1 cellular context compared by ENCODE assay signal in genomic region chr19:11548315-11548700, GRCh38.
TF ChIP-seq lines count a peak whose summit lies in the region.

No MANE protein-coding gene starts in this region.

TF ChIP-seq in HepG2, 621 proteins besides CTCF, POLR2A, EP300 and RAD21:
- TF ChIP-seq CEBPB (IDR thresholded peaks at IDR 0.05; ENCODE audit: borderline replicate concordance, low read depth, low read length) (peak; percentile 71), ZNF253 (CRISPR knock-in tag; IDR thresholded peaks at IDR 0.05; ENCODE audit: borderline replicate concordance) (no peak), ARID5B (CRISPR knock-in tag; IDR thresholded peaks at IDR 0.05) (peak; percentile 22; the same call in 1 of the 2 replicates), CEBPG (CRISPR knock-in tag; IDR thresholded peaks at IDR 0.05) (peak; percentile 79), MED1 (CRISPR knock-in tag; IDR thresholded peaks at IDR 0.05) (no peak), SALL1 (CRISPR knock-in tag; IDR thresholded peaks at IDR 0.05) (0 out of 2 replicates have a peak, but pooled peaks have one; percentile 8), ZNF121 (CRISPR knock-in tag; IDR thresholded peaks at IDR 0.05) (peak; percentile 88), HMGA1 (CRISPR knock-in tag; conservative IDR thresholded peaks at IDR 0.05) (no peak), ZNF646 (CRISPR knock-in tag; IDR thresholded peaks at IDR 0.05) (no peak), GATAD2A (CRISPR knock-in tag; IDR thresholded peaks at IDR 0.05) (0 out of 2 replicates have a peak, but pooled peaks have one; percentile 36), ZFX (CRISPR knock-in tag; IDR thresholded peaks at IDR 0.05; ENCODE audit: low read depth) (no peak), ATF3 (CRISPR knock-in tag; IDR thresholded peaks at IDR 0.05) (peak; percentile 51; the same call in 1 of the 2 replicates), TCF7 (IDR thresholded peaks at IDR 0.05; ENCODE audit: low read depth) (no peak), FOXO1 (CRISPR knock-in tag; IDR thresholded peaks at IDR 0.05) (0 out of 2 replicates have a peak, but pooled peaks have one; percentile 25), ISL2 (CRISPR knock-in tag; IDR thresholded peaks at IDR 0.05) (no peak), KDM3A (CRISPR knock-in tag; IDR thresholded peaks at IDR 0.05; ENCODE audit: low read depth) (no peak), HNF4A (CRISPR knock-in tag; IDR thresholded peaks at IDR 0.05) (peak; percentile 43; the same call in 1 of the 2 replicates), SSRP1 (CRISPR knock-in tag; IDR thresholded peaks at IDR 0.05) (no peak), IRX3 (CRISPR knock-in tag; IDR thresholded peaks at IDR 0.05; ENCODE audit: borderline replicate concordance, low read depth) (no peak), FOXK2 (IDR thresholded peaks at IDR 0.05) (no peak), TIGD3 (CRISPR knock-in tag; IDR thresholded peaks at IDR 0.05; ENCODE audit: borderline replicate concordance) (no peak), RARA (CRISPR knock-in tag; IDR thresholded peaks at IDR 0.05) (peak; percentile 60), ZMYM2 (CRISPR knock-in tag; IDR thresholded peaks at IDR 0.05) (0 out of 2 replicates have a peak, but pooled peaks have one; percentile 45)
